In genomic region chr6:44020664-44021425, GRCh38 we compare ENCODE assay signal across 16 cellular contexts.
"Had no signal": no experiment of that assay in that cellular context is flagged by ENCODE, and none has a peak within 500 bp of the region (broad histone marks: within the 10 kb centered on the region; RNA-seq: fewer than 3 reads in every experiment).

No MANE protein-coding gene starts in this region.

- H3K36me3 ChIP-seq: ascending aorta, breast epithelium, esophagus squamous epithelium, left ventricle myocardium inferior, neutrophil, tibial artery had no signal

- H3K9me3 Mint-ChIP-seq: dendritic cell treated with granulocyte-macrophage colony-stimulating factor and Interleukin-4, amounts not matched to agents 40 ng/mL and 50 ng/mL, for 4 days; immature natural killer cell had no signal

- H3K4me1 Mint-ChIP-seq: immature natural killer cell, naive B cell had no signal

- H3K9me3 ChIP-seq: ascending aorta, breast epithelium, esophagus squamous epithelium, left ventricle myocardium inferior, mucosa of descending colon, neutrophil had no signal

- H3K27me3 ChIP-seq: ascending aorta, breast epithelium had no signal

- H3K27ac ChIP-seq: ascending aorta, breast epithelium, left ventricle myocardium inferior, neutrophil, tibial artery had no signal

- DNase-seq: activated CD4-positive, alpha-beta T cell treated with anti-CD3 and anti-CD28 coated beads for 1 hour; effector CD8-positive, alpha-beta T cell; esophagus squamous epithelium; immature natural killer cell; kidney glomerular epithelial cell; naive B cell; stimulated activated naive CD4-positive, alpha-beta T cell treated with Interleukin-2 at 50 U/mL for 16 hours; substantia nigra; T1000 had no signal

- H3K27ac Mint-ChIP-seq: dendritic cell treated with granulocyte-macrophage colony-stimulating factor and Interleukin-4, amounts not matched to agents 40 ng/mL and 50 ng/mL, for 4 days; immature natural killer cell; naive B cell had no signal

- H3K4me3 Mint-ChIP-seq: dendritic cell treated with granulocyte-macrophage colony-stimulating factor and Interleukin-4, amounts not matched to agents 40 ng/mL and 50 ng/mL, for 4 days; immature natural killer cell; naive B cell had no signal

- H3K4me1 ChIP-seq: ascending aorta, breast epithelium, tibial artery had no signal

- H3K4me3 ChIP-seq: ascending aorta, breast epithelium, esophagus squamous epithelium, left ventricle myocardium inferior, mucosa of descending colon, tibial artery had no signal

- H3K36me3 Mint-ChIP-seq: immature natural killer cell, naive B cell had no signal
